ENCODE assay signal across 23 cellular contexts in the genomic region with DNA sequence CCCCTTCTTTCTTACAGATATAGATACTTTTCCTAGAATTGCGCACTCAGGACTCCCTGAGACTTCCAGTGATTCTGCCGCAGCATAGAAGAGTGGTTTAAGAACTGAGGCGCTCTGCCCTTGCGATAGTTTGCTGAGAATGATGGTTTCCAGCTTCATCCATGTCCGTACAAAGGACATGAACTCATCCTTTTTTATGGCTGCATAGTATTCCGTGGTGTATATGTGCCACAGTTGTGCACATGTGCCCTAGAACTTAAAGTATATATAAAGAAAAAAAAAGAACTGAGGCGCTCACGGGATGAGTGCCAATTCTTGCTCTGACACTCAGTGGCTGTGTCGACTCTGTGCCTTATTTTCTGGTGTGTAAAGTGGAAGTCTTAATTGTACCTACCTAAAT. TPM values are rescaled to one million over a fixed set of nuclear protein-coding genes. Genes with fewer than 3 reads are reported as not detected.
DNase-seq lines count a peak whose midpoint lies in the region; ATAC-seq and TF ChIP-seq lines count a peak whose summit lies in the region.
"Had no signal": no experiment of that assay in that cellular context is flagged by ENCODE, and none has a peak within 500 bp of the region (broad histone marks: within the 10 kb centered on the region; RNA-seq: fewer than 3 reads in every experiment).

No MANE protein-coding gene starts in this region.

- peaks cover 22% of the 10 kb centered on the region for H3K4me1 Mint-ChIP-seq in activated T-cell treated with anti-CD3 and anti-CD28 coated beads, Interleukin-2, amount 50 U/mL, for 24 hours (ENCODE audit: low read depth)
- peaks cover 10% of the 10 kb centered on the region for H3K4me1 Mint-ChIP-seq in CD4-positive, alpha-beta T cell (ENCODE audit: low read depth)
- peaks cover 28% of the 10 kb centered on the region for H3K4me1 Mint-ChIP-seq in activated T-helper 2 cell treated with anti-CD3 and anti-CD28 coated beads, Interferon-gamma antibody, Interleukin-2, Interleukin-4, amounts not matched to agents 10 μg/mL and 5 μg/mL and 100 μg/mL, durations not matched to agents 14 hours and 24 hours and 36 hours (ENCODE audit: low read depth)
- H3K4me1 Mint-ChIP-seq in neural crest cell, result peaks cover 8% of the 10 kb centered on the region

- DNase-seq in activated T-cell treated with anti-CD3 and anti-CD28 coated beads, Interleukin-2, amount 50 U/mL, for 24 hours, result no peak
- no peak for DNase-seq in activated T-cell treated with anti-CD3 and anti-CD28 coated beads, Interleukin-2, amount 50 U/mL, for 1 hour
- no peak for DNase-seq in CD4-positive, alpha-beta T cell
- no peak for DNase-seq in activated T-helper 2 cell treated with anti-CD3 and anti-CD28 coated beads, Interferon-gamma antibody, Interleukin-2, Interleukin-4, amounts not matched to agents 10 μg/mL and 5 μg/mL and 100 μg/mL, durations not matched to agents 14 hours and 24 hours and 36 hours (ENCODE audit: low spot score)
- DNase-seq in neural crest cell (ENCODE audit: low read depth, low spot score) (no peak), occipital lobe (lab: John Stamatoyannopoulos, UW) (no peak), upper lobe of right lung (no peak)
- DNase-seq: AML-193, COR-L47, DMS 273 treated with DMSO at 0.1 percent for 48 hours, DND-41, GM23248, MG63, NCI-H1417, NCI-H1694 treated with DMSO at 0.1 percent for 48 hours, NCI-H748 treated with DMSO at 0.1 percent for 48 hours, PC-9, RPMI8226, SHP77 had no signal

- peak overlapping the region; percentile 10 for H3K4me3 Mint-ChIP-seq in activated T-cell treated with anti-CD3 and anti-CD28 coated beads, Interleukin-2, amount 50 U/mL, for 24 hours
- H3K4me3 Mint-ChIP-seq in CD4-positive, alpha-beta T cell, result peak overlapping the region; percentile 67
- peak overlapping the region; percentile 37 for H3K4me3 Mint-ChIP-seq in activated T-helper 2 cell treated with anti-CD3 and anti-CD28 coated beads, Interferon-gamma antibody, Interleukin-2, Interleukin-4, amounts not matched to agents 10 μg/mL and 5 μg/mL and 100 μg/mL, durations not matched to agents 14 hours and 24 hours and 36 hours (ENCODE audit: low read depth)
- H3K4me3 Mint-ChIP-seq in neural crest cell, result peak overlapping the region; percentile 57

- H3K27me3 Mint-ChIP-seq in activated T-cell treated with anti-CD3 and anti-CD28 coated beads, Interleukin-2, amount 50 U/mL, for 24 hours, result peaks cover 39% of the 10 kb centered on the region
- peaks cover 18% of the 10 kb centered on the region for H3K27me3 Mint-ChIP-seq in CD4-positive, alpha-beta T cell
- H3K27me3 Mint-ChIP-seq in activated T-helper 2 cell treated with anti-CD3 and anti-CD28 coated beads, Interferon-gamma antibody, Interleukin-2, Interleukin-4, amounts not matched to agents 10 μg/mL and 5 μg/mL and 100 μg/mL, durations not matched to agents 14 hours and 24 hours and 36 hours (ENCODE audit: low read depth), result no peaks in the 10 kb centered on the region
- H3K27me3 Mint-ChIP-seq in neural crest cell (ENCODE audit: low read depth), result peaks cover 68% of the 10 kb centered on the region

- H3K27ac ChIP-seq in CD4-positive, alpha-beta T cell (ENCODE audit: low read depth, low read length), result no peak overlapping the region
- no peak overlapping the region for H3K27ac ChIP-seq in upper lobe of right lung
- H3K27ac ChIP-seq: GM23248, PC-9 had no signal

- no peak overlapping the region for H3K27ac Mint-ChIP-seq in activated T-cell treated with anti-CD3 and anti-CD28 coated beads, Interleukin-2, amount 50 U/mL, for 24 hours
- no peak overlapping the region for H3K27ac Mint-ChIP-seq in CD4-positive, alpha-beta T cell
- H3K27ac Mint-ChIP-seq in activated T-helper 2 cell treated with anti-CD3 and anti-CD28 coated beads, Interferon-gamma antibody, Interleukin-2, Interleukin-4, amounts not matched to agents 10 μg/mL and 5 μg/mL and 100 μg/mL, durations not matched to agents 14 hours and 24 hours and 36 hours, result no peak overlapping the region
- H3K27ac Mint-ChIP-seq in neural crest cell (ENCODE audit: unreplicated experiment), result no peak overlapping the region

- POLR2A ChIA-PET in CD4-positive, alpha-beta T cell (lab: Charles Lee), result no interaction called here

- ATAC-seq in CD4-positive, alpha-beta T cell (ENCODE audit: poor library complexity), result no peak
- no peak for ATAC-seq in GM18907 (IDR thresholded peaks at IDR 0.05; ENCODE audit: unreplicated experiment)
- no peak for ATAC-seq in upper lobe of right lung
- ATAC-seq: GM12878 had no signal

- H3K27me3 ChIP-seq in CD4-positive, alpha-beta T cell (ENCODE audit: control insufficient read depth, insufficient read depth, low read length), result peaks cover 7% of the 10 kb centered on the region
- peaks cover 5% of the 10 kb centered on the region for H3K27me3 ChIP-seq in upper lobe of right lung
- H3K27me3 ChIP-seq: MG63 had no signal

- H3K4me1 ChIP-seq in upper lobe of right lung, result peaks cover 6% of the 10 kb centered on the region

- H3K4me3 ChIP-seq in upper lobe of right lung, result no peak overlapping the region
- H3K4me3 ChIP-seq: GM12878, HAP-1, PC-9 had no signal

- peaks cover 8% of the 10 kb centered on the region for H3K36me3 Mint-ChIP-seq in activated T-cell treated with anti-CD3 and anti-CD28 coated beads, Interleukin-2, amount 50 U/mL, for 24 hours (ENCODE audit: low read depth)
- H3K36me3 Mint-ChIP-seq in CD4-positive, alpha-beta T cell (ENCODE audit: low read depth), result no peaks in the 10 kb centered on the region
- H3K36me3 Mint-ChIP-seq in activated T-helper 2 cell treated with anti-CD3 and anti-CD28 coated beads, Interferon-gamma antibody, Interleukin-2, Interleukin-4, amounts not matched to agents 10 μg/mL and 5 μg/mL and 100 μg/mL, durations not matched to agents 14 hours and 24 hours and 36 hours (ENCODE audit: low read depth), result peaks cover 20% of the 10 kb centered on the region
- no peaks in the 10 kb centered on the region for H3K36me3 Mint-ChIP-seq in neural crest cell (ENCODE audit: low read depth)

- no peaks in the 10 kb centered on the region for H3K9me3 Mint-ChIP-seq in activated T-cell treated with anti-CD3 and anti-CD28 coated beads, Interleukin-2, amount 50 U/mL, for 24 hours
- no peaks in the 10 kb centered on the region for H3K9me3 Mint-ChIP-seq in CD4-positive, alpha-beta T cell
- H3K9me3 Mint-ChIP-seq in activated T-helper 2 cell treated with anti-CD3 and anti-CD28 coated beads, Interferon-gamma antibody, Interleukin-2, Interleukin-4, amounts not matched to agents 10 μg/mL and 5 μg/mL and 100 μg/mL, durations not matched to agents 14 hours and 24 hours and 36 hours, result no peaks in the 10 kb centered on the region
- no peaks in the 10 kb centered on the region for H3K9me3 Mint-ChIP-seq in neural crest cell

- no peaks in the 10 kb centered on the region for H3K36me3 ChIP-seq in upper lobe of right lung
- H3K36me3 ChIP-seq: HAP-1, MG63 had no signal

- intact Hi-C loops in CD4-positive, alpha-beta T cell (cut with DNase I, micrococcal nuclease), result loop anchor here in 1 of 2 experiments (5.0 kb wide), 1 partner anchor 803 kb away; a partner anchor contains a TSS
- intact Hi-C loops in activated T-helper 2 cell treated with anti-CD3 and anti-CD28 coated beads, Interferon-gamma antibody, Interleukin-2, Interleukin-4, amounts not matched to agents 10 μg/mL and 5 μg/mL and 100 μg/mL, durations not matched to agents 14 hours and 24 hours and 36 hours (cut with micrococcal nuclease), result loop anchor here (5.0 to 10.0 kb wide), 3 partner anchors 62 to 320 kb away; a partner anchor contains a TSS
- intact Hi-C loops in upper lobe of right lung (cut with DNase I), result no loop called here

- no peak for TF ChIP-seq CTCF in CD4-positive, alpha-beta T cell (IDR thresholded peaks at IDR 0.05)
- TF ChIP-seq CTCF in neural crest cell (conservative IDR thresholded peaks at IDR 0.05), result no peak
- no peak for TF ChIP-seq CTCF in upper lobe of right lung (IDR thresholded peaks at IDR 0.05)

- CTCF ChIA-PET in CD4-positive, alpha-beta T cell (lab: Charles Lee), result no interaction called here

- H3K9me3 ChIP-seq in CD4-positive, alpha-beta T cell (ENCODE audit: control insufficient read depth, low read length), result no peaks in the 10 kb centered on the region
- no peaks in the 10 kb centered on the region for H3K9me3 ChIP-seq in upper lobe of right lung
- H3K9me3 ChIP-seq: HAP-1, MG63 had no signal

RNA-seq across cellular contexts. Expression of a gene that starts 1.4 kb away (rescaled TPM):
- total RNA-seq in CD4-positive, alpha-beta T cell, result 1 to 10 TPM; 1.9 to 2.2 TPM
- total RNA-seq in activated T-helper 2 cell treated with anti-CD3 and anti-CD28 coated beads, Interferon-gamma antibody, Interleukin-2, Interleukin-4, amounts not matched to agents 10 μg/mL and 5 μg/mL and 100 μg/mL, durations not matched to agents 14 hours and 24 hours and 36 hours, result 48.1 and 49.7 TPM in 2 replicates
- total RNA-seq in neural crest cell (not detected in 2 replicates), occipital lobe (1.7 TPM), upper lobe of right lung (165 TPM)
- total RNA-seq: A172 had no signal

Comparison
In these comparisons a context has a peak if more than half of its experiments do, and no peak if none do; other contexts are left out.
1. H3K4me3 Mint-ChIP-seq: peak in every context shown above with its lines; median percentile 67 in CD4-positive, alpha-beta T cell; 57 in neural crest cell; 37 in activated T-helper 2 cell treated with anti-CD3 and anti-CD28 coated beads, Interferon-gamma antibody, Interleukin-2, Interleukin-4, amounts not matched to agents 10 μg/mL and 5 μg/mL and 100 μg/mL, durations not matched to agents 14 hours and 24 hours and 36 hours; 10 in activated T-cell treated with anti-CD3 and anti-CD28 coated beads, Interleukin-2, amount 50 U/mL, for 24 hours.
2. RNA of a gene that starts 1.4 kb away (total RNA-seq): 165 TPM in upper lobe of right lung (single experiment) and 48.1 to 49.7 TPM in activated T-helper 2 cell treated with anti-CD3 and anti-CD28 coated beads, Interferon-gamma antibody, Interleukin-2, Interleukin-4, amounts not matched to agents 10 μg/mL and 5 μg/mL and 100 μg/mL, durations not matched to agents 14 hours and 24 hours and 36 hours; 1.9 to 2.2 TPM in CD4-positive, alpha-beta T cell, 1.7 TPM in occipital lobe (single experiment) and not detected in neural crest cell; every median in the first group is over 10 times any median in the second.